Comparison of ENCODE assay signal across 8 cellular contexts in genomic region chr17:28599311-28600184, GRCh38. TPM values are rescaled to one million over a fixed set of nuclear protein-coding genes. Genes with fewer than 3 reads are reported as not detected.
A peak's percentile ranks its signal among the peaks of the same experiment; 100 is the strongest.
DNase-seq lines count a peak whose midpoint lies in the region; ATAC-seq and TF ChIP-seq lines count a peak whose summit lies in the region.

No MANE protein-coding gene starts in this region.

- H3K27me3 ChIP-seq in RWPE2 (ENCODE audit: insufficient read depth, poor library complexity, severe bottlenecking) (no peaks in the 10 kb centered on the region), parathyroid adenoma (ENCODE audit: control insufficient read depth, insufficient read depth, low read length) (no peaks in the 10 kb centered on the region), transverse colon (no peaks in the 10 kb centered on the region)

- ATAC-seq in GM21737 (IDR thresholded peaks at IDR 0.05; ENCODE audit: unreplicated experiment), result peak; percentile 36
- peak; percentile 58 for ATAC-seq in RWPE2 (ENCODE audit: low read depth)
- peak; percentile 76 to 85 for ATAC-seq in activated naive CD4-positive, alpha-beta T cell treated with anti-CD3 and anti-CD28 coated beads, Interleukin-2, amount 50 U/mL, for 72 hours

- DNase-seq in Daoy (ENCODE audit: low read depth), result peak; percentile 87
- peak; percentile 73 for DNase-seq in KBM-7
- DNase-seq in RWPE2 (ENCODE audit: low spot score), result no peak
- peak; percentile 55 to 79 for DNase-seq in activated naive CD4-positive, alpha-beta T cell treated with anti-CD3 and anti-CD28 coated beads, Interleukin-2, amount 50 U/mL, for 72 hours (ENCODE audit: low spot score in 2 of 2)
- peak; percentile 62 for DNase-seq in glomerular visceral epithelial cell (ENCODE audit: extremely low spot score)
- DNase-seq in transverse colon, result peak; percentile 76

- H3K4me2 ChIP-seq in parathyroid adenoma (ENCODE audit: low read length), result peak overlapping the region; percentile 77

- H3K9me3 ChIP-seq in RWPE2 (ENCODE audit: severe bottlenecking) (no peaks in the 10 kb centered on the region), parathyroid adenoma (ENCODE audit: control insufficient read depth, low read length) (no peaks in the 10 kb centered on the region), transverse colon (no peaks in the 10 kb centered on the region)

- peaks cover 23% of the 10 kb centered on the region for H3K36me3 ChIP-seq in RWPE2 (ENCODE audit: low read depth)
- H3K36me3 ChIP-seq in parathyroid adenoma (ENCODE audit: control insufficient read depth, insufficient read depth, low read length), result no peaks in the 10 kb centered on the region
- H3K36me3 ChIP-seq in transverse colon, result no peaks in the 10 kb centered on the region

- intact Hi-C loops in transverse colon (cut with DNase I; ENCODE audit: low total_unique reads), result loop anchor here (10.0 kb wide), 1 partner anchor 55 kb away; no protein-coding TSS in a partner anchor

- H3K4me1 ChIP-seq in RWPE2 (ENCODE audit: insufficient read depth, poor library complexity, severe bottlenecking) (peaks cover 5% of the 10 kb centered on the region), parathyroid adenoma (peaks cover 5% of the 10 kb centered on the region), transverse colon (peaks cover 0 to 20% (median 18%) of the 10 kb centered on the region in 4 donors)

- in situ Hi-C loops in KBM-7 (cut with MboI; ENCODE audit: low pct_unique_long_range_greater_than_20kb, low sequenced_read_pairs) (no loop called here), transverse colon (cut with MboI; ENCODE audit: low pct_ligation_motif_present in 1 of 4, low pct_unique_long_range_greater_than_20kb in 1 of 4, low sequenced_read_pairs in 3 of 4) (no loop called here)

- H3K9me3 Mint-ChIP-seq in activated naive CD4-positive, alpha-beta T cell treated with anti-CD3 and anti-CD28 coated beads, Interleukin-2, amount 50 U/mL, for 72 hours, result no peaks in the 10 kb centered on the region

- no peak overlapping the region for H3K9ac ChIP-seq in parathyroid adenoma

- H3K27ac Mint-ChIP-seq in activated naive CD4-positive, alpha-beta T cell treated with anti-CD3 and anti-CD28 coated beads, Interleukin-2, amount 50 U/mL, for 72 hours, result peak overlapping the region; percentile 97

- WGBS in transverse colon (ENCODE audit: low coverage in 1 of 2), 2 donors, result 8% methylated on average over 25 of the region's 40 CpGs; no CpG with 5 or more reads in 1 of the 2 donors

- peak overlapping the region; percentile 68 for H3K27ac ChIP-seq in RWPE2 (ENCODE audit: poor library complexity, severe bottlenecking)
- H3K27ac ChIP-seq in parathyroid adenoma, result peak overlapping the region; percentile 71
- peak overlapping the region; percentile 95 to 96 (median 96) for H3K27ac ChIP-seq in transverse colon

- no peaks in the 10 kb centered on the region for H3K79me2 ChIP-seq in parathyroid adenoma

- H2AFZ ChIP-seq in parathyroid adenoma, result peak overlapping the region; percentile 96

- H3K4me3 ChIP-seq in RWPE2 (ENCODE audit: severe bottlenecking) (peak overlapping the region; percentile 61), parathyroid adenoma (ENCODE audit: low read depth, low read length) (peak overlapping the region; percentile 60), transverse colon (peak overlapping the region; percentile 43 to 63 (median 52))

- TF ChIP-seq POLR2A in transverse colon (IDR thresholded peaks at IDR 0.05), result peak; percentile 63

- TF ChIP-seq CTCF in RWPE2 (IDR thresholded peaks at IDR 0.05; ENCODE audit: poor library complexity, severe bottlenecking) (no peak), parathyroid adenoma (IDR thresholded peaks at IDR 0.05) (no peak), transverse colon (IDR thresholded peaks at IDR 0.05) (no peak)

- peaks cover 18% of the 10 kb centered on the region in 2 donors for H3K36me3 Mint-ChIP-seq in activated naive CD4-positive, alpha-beta T cell treated with anti-CD3 and anti-CD28 coated beads, Interleukin-2, amount 50 U/mL, for 72 hours

- no peak for TF ChIP-seq EP300 in transverse colon (IDR thresholded peaks at IDR 0.05; ENCODE audit: low read depth)

RNA-seq across cellular contexts. Expression of gene SPAG5, which starts 0.7 kb away (rescaled TPM):
- total RNA-seq in Daoy (2014; rRNA removed; shearing (Covaris generic)), result 134 and 173 TPM in 2 replicates
- total RNA-seq in activated naive CD4-positive, alpha-beta T cell treated with anti-CD3 and anti-CD28 coated beads, Interleukin-2, amount 50 U/mL, for 72 hours, result 100 to 1,000 TPM; 150 to 326 TPM
- 10 to 100 TPM in 3 of 4 donors, 1 to 10 TPM in 1; 8.9 to 21.5 (median 13.6) TPM for total RNA-seq in transverse colon

RNA-seq across cellular contexts. Expression of gene RSKR, which starts 14.4 kb away (rescaled TPM):
- total RNA-seq in Daoy (2014; rRNA removed; shearing (Covaris generic)), result 9.1 and 11.4 TPM in 2 replicates
- 10 to 100 TPM; 29.7 to 32.2 TPM for total RNA-seq in activated naive CD4-positive, alpha-beta T cell treated with anti-CD3 and anti-CD28 coated beads, Interleukin-2, amount 50 U/mL, for 72 hours
- 10 to 100 TPM in 3 of 4 donors, 1 to 10 TPM in 1; 8.3 to 70.8 (median 22.1) TPM for total RNA-seq in transverse colon

RNA-seq across cellular contexts. Expression of gene ALDOC, which starts 22.9 kb away (rescaled TPM):
- total RNA-seq in Daoy (2014; rRNA removed; shearing (Covaris generic)), result 1.3 and 2.4 TPM in 2 replicates
- 100 to 1,000 TPM in 1 of 2 donors, 10 to 100 TPM in 1; 41.6 to 220 TPM for total RNA-seq in activated naive CD4-positive, alpha-beta T cell treated with anti-CD3 and anti-CD28 coated beads, Interleukin-2, amount 50 U/mL, for 72 hours
- total RNA-seq in transverse colon, result 10 to 100 TPM in 2 of 4 donors, 1 to 10 TPM in 2; 3.0 to 46.1 (median 18.7) TPM

RNA-seq across cellular contexts. Expression of gene PIGS, which starts 28.2 kb away (rescaled TPM):
- 44.9 and 49.1 TPM in 2 replicates for total RNA-seq in Daoy (2014; rRNA removed; shearing (Covaris generic))
- total RNA-seq in activated naive CD4-positive, alpha-beta T cell treated with anti-CD3 and anti-CD28 coated beads, Interleukin-2, amount 50 U/mL, for 72 hours, result 10 to 100 TPM; 39.6 to 44.1 TPM
- total RNA-seq in transverse colon, result 100 to 1,000 TPM in 2 of 4 donors, 10 to 100 TPM in 2; 18.1 to 182 (median 87.6) TPM

RNA-seq across cellular contexts. Expression of gene BLTP2, which starts 45.4 kb away (rescaled TPM):
- total RNA-seq in Daoy (2014; rRNA removed; shearing (Covaris generic)), result 64.9 and 65.8 TPM in 2 replicates
- total RNA-seq in activated naive CD4-positive, alpha-beta T cell treated with anti-CD3 and anti-CD28 coated beads, Interleukin-2, amount 50 U/mL, for 72 hours, result 100 to 1,000 TPM; 155 to 156 TPM
- total RNA-seq in transverse colon, result 100 to 1,000 TPM; 117 to 120 (median 118) TPM
